ENCODE assay signal across 1 cellular context in genomic region chr5:170126061-170126460, GRCh38.
A peak's percentile ranks its signal among the peaks of the same experiment; 100 is the strongest.
TF ChIP-seq lines count a peak whose summit lies in the region.

No MANE protein-coding gene starts in this region.

TF ChIP-seq in HEK293, 187 proteins besides CTCF, POLR2A, EP300 and RAD21:
- TF ChIP-seq TSHZ1 (tag by site-specific recombination; IDR thresholded peaks at IDR 0.05; ENCODE audit: borderline replicate concordance) (no peak), BCL11A (tag by site-specific recombination; IDR thresholded peaks at IDR 0.05; ENCODE audit: low read depth) (no peak), KLF9 (tag by site-specific recombination; IDR thresholded peaks at IDR 0.05; ENCODE audit: low read depth) (no peak), ZNF184 (tag by site-specific recombination; IDR thresholded peaks at IDR 0.05) (no peak), KLF10 (tag by site-specific recombination; IDR thresholded peaks at IDR 0.05) (no peak), SETDB1 (IDR thresholded peaks at IDR 0.05; ENCODE audit: insufficient read length, low read length) (peak; percentile 91), ZNF239 (tag by site-specific recombination; IDR thresholded peaks at IDR 0.05) (no peak), ZNF548 (tag by site-specific recombination; IDR thresholded peaks at IDR 0.05) (no peak), ZBTB26 (tag by site-specific recombination; optimal IDR thresholded peaks at IDR 0.05) (no peak)
